In genomic region chr6:26501482-26501986, GRCh38 we compare ENCODE assay signal across 8 cellular contexts. TPM values are rescaled to one million over a fixed set of nuclear protein-coding genes. Genes with fewer than 3 reads are reported as not detected.
A peak's percentile ranks its signal among the peaks of the same experiment; 100 is the strongest.
DNase-seq lines count a peak whose midpoint lies in the region; ATAC-seq, FAIRE-seq and TF ChIP-seq lines count a peak whose summit lies in the region.

No MANE protein-coding gene starts in this region.

- H3K4me1 ChIP-seq in keratinocyte (ENCODE audit: control insufficient read depth, extremely low read depth, insufficient read depth, low read length) = peaks cover 4% of the 10 kb centered on the region

- peak; percentile 8 for DNase-seq in EH (ENCODE audit: low read depth)
- DNase-seq in RWPE1 (ENCODE audit: low spot score) = peak; percentile 8
- peak; percentile 54 for DNase-seq in astrocyte of the hippocampus (ENCODE audit: low read depth, low spot score)
- no peak for DNase-seq in keratinocyte (ENCODE audit: low read depth, low spot score)
- peak; percentile 26 to 52 for DNase-seq in stimulated activated CD4-positive, alpha-beta T cell treated with anti-CD3 and anti-CD28 coated beads, Interleukin-2, amount 100 ng/mL, for 24 hours
- no peak for DNase-seq in DMS153 treated with DMSO at 0.1 percent for 48 hours (lab: John Stamatoyannopoulos, UW; ENCODE audit: unreplicated experiment)

- TF ChIP-seq CTCF in RWPE1 (conservative IDR thresholded peaks at IDR 0.05; ENCODE audit: low read depth) (no peak), keratinocyte (optimal IDR thresholded peaks at IDR 0.05 in 1 of 3, IDR thresholded peaks at IDR 0.05 in 1 of 3, conservative IDR thresholded peaks at IDR 0.05 in 1 of 3; ENCODE audit: extremely low read depth in 1 of 3, insufficient read depth in 2 of 3, low read length in 3 of 3) (no peak)

- H3K9me3 ChIP-seq in keratinocyte (ENCODE audit: control insufficient read depth, low read depth, low read length) = no peaks in the 10 kb centered on the region

- H4K20me1 ChIP-seq in keratinocyte (ENCODE audit: control insufficient read depth, extremely low read depth, insufficient read depth, low read length) = no peaks in the 10 kb centered on the region

- H3K27ac ChIP-seq in RWPE1 = no peak overlapping the region
- H3K27ac ChIP-seq in keratinocyte (ENCODE audit: control insufficient read depth, insufficient read depth, low read length) = no peak overlapping the region

- CTCF ChIA-PET in RWPE1 (lab: Yijun Ruan, JAX) = interaction anchor here (1.5 kb wide), 1 partner anchor 160 kb away, joined by 3 read pairs; no protein-coding TSS in a partner anchor

- H3K4me2 ChIP-seq in keratinocyte (ENCODE audit: control insufficient read depth, extremely low read depth, insufficient read depth, low read depth, low read length) = peak overlapping the region; percentile 73

- no peaks in the 10 kb centered on the region for H3K9me1 ChIP-seq in keratinocyte (ENCODE audit: control insufficient read depth, extremely low read depth, insufficient read depth, low read length)

- no peak for FAIRE-seq in keratinocyte (lab: Jason Lieb, UNC)

- no peak overlapping the region for H3K9ac ChIP-seq in keratinocyte (ENCODE audit: control insufficient read depth, extremely low read depth, insufficient read depth, low read length)

- dilution Hi-C loops in keratinocyte (cut with MboI; ENCODE audit: extremely low pct_ligation_motif_present, low sequenced_read_pairs) = no loop called here

- H3K36me3 ChIP-seq in keratinocyte (ENCODE audit: control insufficient read depth in 2 of 2, extremely low read depth in 1 of 2, insufficient read depth in 2 of 2, low read length in 2 of 2) = no peaks in the 10 kb centered on the region

- peak overlapping the region in 2 of 3 experiments; percentile 7 to 49 for H3K4me3 ChIP-seq in keratinocyte (ENCODE audit: control insufficient read depth in 2 of 3, extremely low read depth in 1 of 3, insufficient read depth in 2 of 3, low read depth in 1 of 3, low read length in 3 of 3)

- POLR2A ChIA-PET in RWPE1 (lab: Yijun Ruan, JAX; ENCODE audit: low non-redundant PET) = no interaction called here

- peaks cover 25% of the 10 kb centered on the region for H3K27me3 ChIP-seq in keratinocyte (ENCODE audit: control insufficient read depth, extremely low read depth, insufficient read depth, low read length)

- H3K79me2 ChIP-seq in keratinocyte (ENCODE audit: control insufficient read depth, insufficient read depth, low read length) = no peaks in the 10 kb centered on the region

- ATAC-seq in HG02763 (IDR thresholded peaks at IDR 0.05; ENCODE audit: unreplicated experiment) (no peak), GM18873 (IDR thresholded peaks at IDR 0.05; ENCODE audit: low FRiP score, unreplicated experiment) (no peak)

- H2AFZ ChIP-seq in keratinocyte (ENCODE audit: control insufficient read depth, low read length) = peak overlapping the region; percentile 70

RNA-seq across cellular contexts. Expression of gene BTN1A1, which starts 1.4 kb away (rescaled TPM):
- polyA plus RNA-seq in keratinocyte = not detected in 3 replicates
- polyA plus RNA-seq in keratinocyte (2011; ENCODE audit: low read depth) = not detected
- not detected in 2 replicates for polyA plus RNA-seq in keratinocyte (2011; cell fraction: cytosol; rRNA removed)
- not detected in 2 replicates for polyA plus RNA-seq in keratinocyte (2011; cell fraction: nucleus; rRNA removed)
- polyA plus RNA-seq in keratinocyte (2012; ENCODE audit: low replicate concordance) = not detected in 2 replicates
- not detected in 3 replicates for polyA minus RNA-seq in keratinocyte
- not detected for polyA minus RNA-seq in keratinocyte (2011; cell fraction: cytosol; rRNA and poly(A)+ RNA removed)
- not detected in 2 replicates for polyA minus RNA-seq in keratinocyte (2011; cell fraction: nucleus; rRNA and poly(A)+ RNA removed)

RNA-seq across cellular contexts. Expression of gene HMGN4, which starts 36.6 kb away (rescaled TPM):
- 46.4 to 62.6 TPM (median 54.0 TPM) in 3 replicates for polyA plus RNA-seq in keratinocyte
- polyA plus RNA-seq in keratinocyte (2011; ENCODE audit: low read depth) = 8.6 TPM
- 52.5 and 77.7 TPM in 2 replicates for polyA plus RNA-seq in keratinocyte (2011; cell fraction: cytosol; rRNA removed)
- 49.5 and 51.9 TPM in 2 replicates for polyA plus RNA-seq in keratinocyte (2011; cell fraction: nucleus; rRNA removed)
- 41.1 and 52.6 TPM in 2 replicates for polyA plus RNA-seq in keratinocyte (2012; ENCODE audit: low replicate concordance)
- polyA minus RNA-seq in keratinocyte = 9.9 to 26.7 TPM (median 24.5 TPM) in 3 replicates
- polyA minus RNA-seq in keratinocyte (2011; cell fraction: cytosol; rRNA and poly(A)+ RNA removed) = 45.5 TPM
- 11.4 and 17.5 TPM in 2 replicates for polyA minus RNA-seq in keratinocyte (2011; cell fraction: nucleus; rRNA and poly(A)+ RNA removed)

RNA-seq across cellular contexts. Expression of gene BTN2A1, which starts 43.8 kb away (rescaled TPM):
- 12.5 to 14.7 TPM (median 13.9 TPM) in 3 replicates for polyA plus RNA-seq in keratinocyte
- polyA plus RNA-seq in keratinocyte (2011; ENCODE audit: low read depth) = 8.2 TPM
- 5.1 and 5.6 TPM in 2 replicates for polyA plus RNA-seq in keratinocyte (2011; cell fraction: cytosol; rRNA removed)
- polyA plus RNA-seq in keratinocyte (2011; cell fraction: nucleus; rRNA removed) = 36.3 and 39.5 TPM in 2 replicates
- polyA plus RNA-seq in keratinocyte (2012; ENCODE audit: low replicate concordance) = 9.0 and 11.2 TPM in 2 replicates
- 6.4 to 8.5 TPM (median 7.4 TPM) in 3 replicates for polyA minus RNA-seq in keratinocyte
- 2.7 TPM for polyA minus RNA-seq in keratinocyte (2011; cell fraction: cytosol; rRNA and poly(A)+ RNA removed)
- polyA minus RNA-seq in keratinocyte (2011; cell fraction: nucleus; rRNA and poly(A)+ RNA removed) = 10.4 and 13.5 TPM in 2 replicates

Comparison
In these comparisons a context has a peak if more than half of its experiments do, and no peak if none do; other contexts are left out.
1. DNase-seq: peak in EH (single experiment), RWPE1 (single experiment), astrocyte of the hippocampus (single experiment) and stimulated activated CD4-positive, alpha-beta T cell treated with anti-CD3 and anti-CD28 coated beads, Interleukin-2, amount 100 ng/mL, for 24 hours (2 of 2); none in keratinocyte (single experiment) and DMS153 treated with DMSO at 0.1 percent for 48 hours (single experiment).